ENCODE assay signal across 1 cellular context in genomic region chr22:24156146-24156914, GRCh38.
A peak's percentile ranks its signal among the peaks of the same experiment; 100 is the strongest.
TF ChIP-seq lines count a peak whose summit lies in the region.

No MANE protein-coding gene starts in this region.

TF ChIP-seq in GM12878, 131 proteins besides CTCF, POLR2A, EP300 and RAD21 (continued from another document):
- TF ChIP-seq E4F1 (IDR thresholded peaks at IDR 0.05; ENCODE audit: borderline replicate concordance, partially characterized antibody) (no peak), KDM1A (IDR thresholded peaks at IDR 0.05; ENCODE audit: borderline replicate concordance) (no peak), GABPA (IDR thresholded peaks at IDR 0.05; ENCODE audit: low read depth) (no peak), NR2C1 (IDR thresholded peaks at IDR 0.05) (no peak), HDGF (IDR thresholded peaks at IDR 0.05) (0 out of 2 replicates have a peak, but pooled peaks have one; percentile 18), ZNF217 (IDR thresholded peaks at IDR 0.05) (0 out of 2 replicates have a peak, but pooled peaks have one; percentile 23), MXI1 (IDR thresholded peaks at IDR 0.05; ENCODE audit: low read depth, low read length) (peak; percentile 13; the same call in 1 of the 2 replicates), ATF2 (IDR thresholded peaks at IDR 0.05; ENCODE audit: low read length) (no peak), MTA2 (IDR thresholded peaks at IDR 0.05; ENCODE audit: low read depth) (no peak), HCFC1 (IDR thresholded peaks at IDR 0.05; ENCODE audit: low read length) (no peak), EED (IDR thresholded peaks at IDR 0.05; ENCODE audit: low read depth) (no peak), USF1 (IDR thresholded peaks at IDR 0.05; ENCODE audit: borderline replicate concordance, extremely low read length, insufficient read depth, low read depth, low read length) (no peak), PML (IDR thresholded peaks at IDR 0.05; ENCODE audit: low read length) (no peak), PKNOX1 (IDR thresholded peaks at IDR 0.05) (peak; percentile 5; the same call in 1 of the 2 replicates), STAT1 (conservative IDR thresholded peaks at IDR 0.05) (no peak), PAX8 (IDR thresholded peaks at IDR 0.05) (no peak), RB1 (IDR thresholded peaks at IDR 0.05; ENCODE audit: borderline replicate concordance) (no peak; the same call in 1 of the 2 replicates), GATAD2B (conservative IDR thresholded peaks at IDR 0.05; ENCODE audit: low read depth) (peak; percentile 58), CREB1 (IDR thresholded peaks at IDR 0.05; ENCODE audit: low read depth) (no peak), SIN3A (IDR thresholded peaks at IDR 0.05; ENCODE audit: low read depth, low read length) (peak; percentile 74; the same call in 1 of the 2 replicates), ZNF687 (IDR thresholded peaks at IDR 0.05) (no peak), TCF12 (IDR thresholded peaks at IDR 0.05; ENCODE audit: low read depth, low read length) (no peak), TARDBP (IDR thresholded peaks at IDR 0.05; ENCODE audit: borderline replicate concordance) (no peak), MAX (IDR thresholded peaks at IDR 0.05; ENCODE audit: low read depth, low read length) (peak; percentile 11), RUNX3 (IDR thresholded peaks at IDR 0.05; ENCODE audit: low read length) (peak; percentile 21; the same call in 1 of the 2 replicates), ETV6 (conservative IDR thresholded peaks at IDR 0.05 in 1 of 2, IDR thresholded peaks at IDR 0.05 in 1 of 2; ENCODE audit: borderline replicate concordance in 1 of 2, low read depth in 1 of 2) (no peak), IKZF1 (conservative IDR thresholded peaks at IDR 0.05) (peak; percentile 29; the same call in 1 of the 2 replicates), TCF7 (IDR thresholded peaks at IDR 0.05; ENCODE audit: borderline replicate concordance) (no peak), TBL1XR1 (IDR thresholded peaks at IDR 0.05; ENCODE audit: low read depth, low read length) (0 out of 2 replicates have a peak, but pooled peaks have one; percentile 31), NR2F1 (conservative IDR thresholded peaks at IDR 0.05) (peak; percentile 32; the same call in 1 of the 2 replicates), LARP7 (IDR thresholded peaks at IDR 0.05) (peak; percentile 72), BMI1 (IDR thresholded peaks at IDR 0.05; ENCODE audit: borderline replicate concordance) (no peak), REST (IDR thresholded peaks at IDR 0.05; ENCODE audit: low read depth, low read length) (no peak), STAT3 (IDR thresholded peaks at IDR 0.05; ENCODE audit: low read depth, low read length) (no peak), FOS (IDR thresholded peaks at IDR 0.05; ENCODE audit: borderline replicate concordance, extremely low read depth, insufficient read length) (no peak), RCOR1 (conservative IDR thresholded peaks at IDR 0.05; ENCODE audit: low read depth, low read length) (0 out of 2 replicates have a peak, but pooled peaks have one; percentile 25), KAT2A (conservative IDR thresholded peaks at IDR 0.05; ENCODE audit: control insufficient read depth, low read depth, low read length) (no peak), YY1 (IDR thresholded peaks at IDR 0.05; ENCODE audit: low read depth, low read length) (no peak; the same call in 1 of the 2 replicates), BHLHE40 (IDR thresholded peaks at IDR 0.05; ENCODE audit: borderline replicate concordance in 1 of 2, low read depth in 2 of 2, low read length in 1 of 2) (peak; percentile 27 to 75; a peak in 3 of 4 replicates), SPI1 (IDR thresholded peaks at IDR 0.05; ENCODE audit: borderline replicate concordance, insufficient read depth, low read depth, low read length) (no peak), ZNF384 (IDR thresholded peaks at IDR 0.05; ENCODE audit: borderline replicate concordance, low read depth, low read length) (no peak)
